Comparison of ENCODE assay signal across 18 cellular contexts in the genomic region with DNA sequence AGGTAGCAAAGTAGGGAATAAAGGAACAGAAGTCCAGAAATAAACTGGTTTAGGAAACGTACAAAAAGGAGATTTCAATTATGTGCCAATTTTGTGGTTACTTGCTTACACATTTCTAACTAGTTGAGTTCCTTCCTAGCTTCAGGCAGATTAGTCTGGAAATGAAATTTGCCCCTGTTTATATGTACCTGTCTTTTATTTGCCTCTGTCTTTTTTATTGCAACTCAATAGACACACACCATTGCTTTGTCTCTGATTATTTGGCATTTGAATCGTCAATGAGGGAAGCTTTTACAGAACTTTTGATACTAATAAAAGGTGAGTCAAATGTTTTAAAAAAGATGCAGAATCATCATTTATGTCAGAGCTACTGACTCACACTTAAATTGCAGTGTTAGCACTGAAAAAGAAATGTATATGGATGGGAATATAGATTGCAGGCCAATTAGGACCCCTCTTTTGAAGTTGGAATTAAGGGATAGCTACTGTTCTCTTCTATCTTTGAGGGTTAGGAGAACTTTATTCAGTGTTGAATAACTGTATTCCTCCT.
"Had no signal": no experiment of that assay in that cellular context is flagged by ENCODE, and none has a peak within 500 bp of the region (broad histone marks: within the 10 kb centered on the region; RNA-seq: fewer than 3 reads in every experiment).

No MANE protein-coding gene starts in this region.

- H3K36me3 Mint-ChIP-seq: activated naive CD4-positive, alpha-beta T cell treated with anti-CD3 and anti-CD28 coated beads, Interleukin-2, amount 50 U/mL, for 72 hours; natural killer cell had no signal

- H3K9me3 ChIP-seq: colonic mucosa, gastroesophageal sphincter, upper lobe of left lung had no signal

- H3K4me3 Mint-ChIP-seq: activated CD4-positive, alpha-beta memory T cell treated with anti-CD3 and anti-CD28 coated beads, Interleukin-2, amount 10 ng/mL, durations not matched to agents 7 days and 5 days; activated T-cell treated with anti-CD3 and anti-CD28 coated beads, Interleukin-2, amount 50 U/mL, for 4 hours; natural killer cell; T-helper 17 cell had no signal

- DNase-seq: activated CD4-positive, alpha-beta memory T cell treated with anti-CD3 and anti-CD28 coated beads, Interleukin-2, amount 10 ng/mL, durations not matched to agents 7 days and 5 days; activated CD4-positive, alpha-beta T cell treated with anti-CD3 and anti-CD28 coated beads for 4 hours; activated effector memory CD4-positive, alpha-beta T cell treated with anti-CD3 and anti-CD28 coated beads, Interleukin-2, amount 50 U/mL, for 16 hours; activated T-cell treated with anti-CD3 and anti-CD28 coated beads, Interleukin-2, amount 50 U/mL, for 4 hours; central memory CD4-positive, alpha-beta T cell; colonic mucosa; effector memory CD4-positive, alpha-beta T cell; mesenchymal stem cell; natural killer cell; occipital lobe; small intestine; stimulated activated CD4-positive, alpha-beta T cell treated with anti-CD3 and anti-CD28 coated beads, Interleukin-4, amount 100 ng/mL, for 4 hours; stimulated activated CD8-positive, alpha-beta memory T cell treated with anti-CD3 and anti-CD28 coated beads, Interleukin-4, amount 100 ng/mL, for 48 hours; stimulated activated naive CD8-positive, alpha-beta T cell treated with anti-CD3 and anti-CD28 coated beads, Interleukin-15, Interleukin-2, amounts not matched to agents 100 U/mL and 50 U/mL, for 24 hours; T-helper 17 cell; upper lobe of left lung had no signal

- H3K27ac ChIP-seq: colonic mucosa, gastroesophageal sphincter had no signal

- H3K9me3 Mint-ChIP-seq: activated CD4-positive, alpha-beta memory T cell treated with anti-CD3 and anti-CD28 coated beads, Interleukin-2, amount 10 ng/mL, durations not matched to agents 7 days and 5 days; activated naive CD4-positive, alpha-beta T cell treated with anti-CD3 and anti-CD28 coated beads, Interleukin-2, amount 50 U/mL, for 72 hours; activated T-cell treated with anti-CD3 and anti-CD28 coated beads, Interleukin-2, amount 50 U/mL, for 4 hours; natural killer cell had no signal

- H3K27ac Mint-ChIP-seq: activated CD4-positive, alpha-beta memory T cell treated with anti-CD3 and anti-CD28 coated beads, Interleukin-2, amount 10 ng/mL, durations not matched to agents 7 days and 5 days; natural killer cell; T-helper 17 cell had no signal

- H3K27me3 Mint-ChIP-seq: activated CD4-positive, alpha-beta memory T cell treated with anti-CD3 and anti-CD28 coated beads, Interleukin-2, amount 10 ng/mL, durations not matched to agents 7 days and 5 days; T-helper 17 cell had no signal

- H3K27me3 ChIP-seq: colonic mucosa, gastroesophageal sphincter, upper lobe of left lung had no signal

- ATAC-seq: activated naive CD4-positive, alpha-beta T cell treated with anti-CD3 and anti-CD28 coated beads, Interleukin-2, amount 50 U/mL, for 72 hours; activated T-cell treated with anti-CD3 and anti-CD28 coated beads, Interleukin-2, amount 50 U/mL, for 4 hours; gastroesophageal sphincter; natural killer cell; stimulated activated naive CD8-positive, alpha-beta T cell treated with anti-CD3 and anti-CD28 coated beads, Interleukin-15, Interleukin-2, amounts not matched to agents 100 U/mL and 50 U/mL, for 24 hours; T-helper 17 cell had no signal

- H3K4me3 ChIP-seq: colonic mucosa, gastroesophageal sphincter, upper lobe of left lung had no signal

- H3K36me3 ChIP-seq: colonic mucosa, gastroesophageal sphincter, upper lobe of left lung had no signal
